In the genomic region with DNA sequence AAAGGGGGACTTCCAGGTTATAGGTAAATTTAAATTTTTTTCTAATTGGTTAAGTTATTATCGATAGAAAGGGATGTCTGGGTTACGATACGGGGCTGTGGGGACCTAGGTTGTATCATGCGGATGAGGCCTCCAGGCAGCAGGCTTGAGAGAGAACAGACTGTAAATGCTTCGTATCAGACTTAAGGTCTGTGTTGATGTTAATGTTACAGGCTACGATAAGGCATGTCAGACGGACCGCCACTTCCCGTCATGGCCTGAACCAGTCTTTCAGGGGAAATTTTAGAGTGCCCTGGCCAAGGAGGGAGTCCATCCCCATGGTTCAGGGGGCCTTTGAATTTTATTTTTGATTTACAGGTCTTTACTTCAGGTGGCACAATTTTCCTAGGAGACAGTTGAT, we compare ENCODE assay signal across 1 cellular context.
TF ChIP-seq lines count a peak whose summit lies in the region.

No MANE protein-coding gene starts in this region.

TF ChIP-seq in HepG2, 621 proteins besides CTCF, POLR2A, EP300 and RAD21 (continued from another document):
- TF ChIP-seq AHR (CRISPR knock-in tag; IDR thresholded peaks at IDR 0.05) (no peak), ERF (CRISPR knock-in tag; IDR thresholded peaks at IDR 0.05) (no peak), KLF13 (CRISPR knock-in tag; IDR thresholded peaks at IDR 0.05) (no peak), ZNF430 (CRISPR knock-in tag; IDR thresholded peaks at IDR 0.05) (no peak), TAF1 (CRISPR knock-in tag; IDR thresholded peaks at IDR 0.05) (no peak)
- TF ChIP-seq, protein P1, sequence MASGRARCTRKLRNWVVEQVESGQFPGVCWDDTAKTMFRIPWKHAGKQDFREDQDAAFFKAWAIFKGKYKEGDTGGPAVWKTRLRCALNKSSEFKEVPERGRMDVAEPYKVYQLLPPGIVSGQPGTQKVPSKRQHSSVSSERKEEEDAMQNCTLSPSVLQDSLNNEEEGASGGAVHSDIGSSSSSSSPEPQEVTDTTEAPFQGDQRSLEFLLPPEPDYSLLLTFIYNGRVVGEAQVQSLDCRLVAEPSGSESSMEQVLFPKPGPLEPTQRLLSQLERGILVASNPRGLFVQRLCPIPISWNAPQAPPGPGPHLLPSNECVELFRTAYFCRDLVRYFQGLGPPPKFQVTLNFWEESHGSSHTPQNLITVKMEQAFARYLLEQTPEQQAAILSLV (CRISPR knock-in tag; IDR thresholded peaks at IDR 0.05; ENCODE audit: borderline replicate concordance), result no peak
TF ChIP-seq in HepG2: peak in this region for 0.
